21 cellular contexts compared by ENCODE assay signal in genomic region chr14:39318574-39318973, GRCh38.
"Had no signal": no experiment of that assay in that cellular context is flagged by ENCODE, and none has a peak within 500 bp of the region (broad histone marks: within the 10 kb centered on the region; RNA-seq: fewer than 3 reads in every experiment).

No MANE protein-coding gene starts in this region.

- H3K27me3 Mint-ChIP-seq: activated CD4-positive, alpha-beta T cell treated with anti-CD3 and anti-CD28 coated beads, Interleukin-2, amount 10 ng/mL, durations not matched to agents 24 days and 14 days; activated naive CD4-positive, alpha-beta T cell treated with anti-CD3 and anti-CD28 coated beads, Interleukin-2, amount 10 ng/mL, durations not matched to agents 7 days and 5 days; effector memory CD8-positive, alpha-beta T cell; naive thymus-derived CD4-positive, alpha-beta T cell; stimulated activated naive B cell treated with anti-CD40 and anti-IgM and Interleukin-4, amounts not matched to agents 10 μg/mL and 1 μg/mL and 100 μg/mL, for 72 hours had no signal

- H3K27ac ChIP-seq: adrenal gland, gastroesophageal sphincter, heart right ventricle, parathyroid adenoma, sigmoid colon, SK-N-MC, spleen, thoracic aorta, upper lobe of left lung had no signal

- H2AFZ ChIP-seq: parathyroid adenoma had no signal

- H3K4me3 Mint-ChIP-seq: activated CD4-positive, alpha-beta T cell treated with anti-CD3 and anti-CD28 coated beads, Interleukin-2, amount 10 ng/mL, durations not matched to agents 24 days and 14 days; activated CD8-positive, alpha-beta T cell treated with anti-CD3 and anti-CD28 coated beads, Interleukin-2, amount 10 ng/mL, durations not matched to agents 7 days and 5 days; activated naive CD4-positive, alpha-beta T cell treated with anti-CD3 and anti-CD28 coated beads, Interleukin-2, amount 10 ng/mL, durations not matched to agents 7 days and 5 days; effector memory CD8-positive, alpha-beta T cell; naive thymus-derived CD4-positive, alpha-beta T cell; stimulated activated naive B cell treated with anti-CD40 and anti-IgM and Interleukin-4, amounts not matched to agents 10 μg/mL and 1 μg/mL and 100 μg/mL, for 72 hours had no signal

- H3K4me1 ChIP-seq: adrenal gland, gastroesophageal sphincter, heart right ventricle, parathyroid adenoma, sigmoid colon, spleen, upper lobe of left lung had no signal

- ATAC-seq: activated CD8-positive, alpha-beta T cell treated with anti-CD3 and anti-CD28 coated beads, Interleukin-2, amount 10 ng/mL, durations not matched to agents 7 days and 5 days; effector memory CD8-positive, alpha-beta T cell; gastroesophageal sphincter; heart right ventricle; naive thymus-derived CD4-positive, alpha-beta T cell; stimulated activated naive B cell treated with anti-CD40 and anti-IgM and Interleukin-4, amounts not matched to agents 10 μg/mL and 1 μg/mL and 100 μg/mL, for 72 hours had no signal

- H3K27me3 ChIP-seq: adrenal gland, gastroesophageal sphincter, heart right ventricle, sigmoid colon, spleen, upper lobe of left lung had no signal

- DNase-seq: activated CD4-positive, alpha-beta T cell treated with anti-CD3 and anti-CD28 coated beads, Interleukin-2, amount 10 ng/mL, durations not matched to agents 24 days and 14 days; activated CD4-positive, CD25-positive, alpha-beta regulatory T cell; activated CD8-positive, alpha-beta T cell treated with anti-CD3 and anti-CD28 coated beads, Interleukin-2, amount 10 ng/mL, durations not matched to agents 7 days and 5 days; activated effector memory CD4-positive, alpha-beta T cell treated with Interleukin-2 at 50 U/mL for 16 hours; activated naive CD4-positive, alpha-beta T cell treated with anti-CD3 and anti-CD28 coated beads, Interleukin-2, amount 10 ng/mL, durations not matched to agents 7 days and 5 days; activated T-cell treated with anti-CD3 and anti-CD28 coated beads, Interleukin-2, amount 50 U/mL, for 48 hours; adrenal gland; effector memory CD8-positive, alpha-beta T cell; heart right ventricle; mesendoderm; naive thymus-derived CD4-positive, alpha-beta T cell; sigmoid colon; spleen; stimulated activated naive B cell treated with anti-CD40 and anti-IgM and Interleukin-4, amounts not matched to agents 10 μg/mL and 1 μg/mL and 100 μg/mL, for 72 hours; T-helper 1 cell; T-helper 9 cell; upper lobe of left lung had no signal

- H3K9me3 ChIP-seq: gastroesophageal sphincter, heart right ventricle, sigmoid colon, spleen, thoracic aorta, upper lobe of left lung had no signal

- H3K9me3 Mint-ChIP-seq: activated CD4-positive, alpha-beta T cell treated with anti-CD3 and anti-CD28 coated beads, Interleukin-2, amount 10 ng/mL, durations not matched to agents 24 days and 14 days; activated naive CD4-positive, alpha-beta T cell treated with anti-CD3 and anti-CD28 coated beads, Interleukin-2, amount 10 ng/mL, durations not matched to agents 7 days and 5 days; effector memory CD8-positive, alpha-beta T cell; naive thymus-derived CD4-positive, alpha-beta T cell; stimulated activated naive B cell treated with anti-CD40 and anti-IgM and Interleukin-4, amounts not matched to agents 10 μg/mL and 1 μg/mL and 100 μg/mL, for 72 hours had no signal

- H3K4me3 ChIP-seq: adrenal gland, gastroesophageal sphincter, heart right ventricle, sigmoid colon, SK-N-MC, spleen, thoracic aorta, upper lobe of left lung had no signal

- H3K4me1 Mint-ChIP-seq: activated CD4-positive, alpha-beta T cell treated with anti-CD3 and anti-CD28 coated beads, Interleukin-2, amount 10 ng/mL, durations not matched to agents 24 days and 14 days; activated naive CD4-positive, alpha-beta T cell treated with anti-CD3 and anti-CD28 coated beads, Interleukin-2, amount 10 ng/mL, durations not matched to agents 7 days and 5 days; stimulated activated naive B cell treated with anti-CD40 and anti-IgM and Interleukin-4, amounts not matched to agents 10 μg/mL and 1 μg/mL and 100 μg/mL, for 72 hours had no signal

- H3K27ac Mint-ChIP-seq: activated CD4-positive, alpha-beta T cell treated with anti-CD3 and anti-CD28 coated beads, Interleukin-2, amount 10 ng/mL, durations not matched to agents 24 days and 14 days; activated CD8-positive, alpha-beta T cell treated with anti-CD3 and anti-CD28 coated beads, Interleukin-2, amount 10 ng/mL, durations not matched to agents 7 days and 5 days; activated naive CD4-positive, alpha-beta T cell treated with anti-CD3 and anti-CD28 coated beads, Interleukin-2, amount 10 ng/mL, durations not matched to agents 7 days and 5 days; stimulated activated naive B cell treated with anti-CD40 and anti-IgM and Interleukin-4, amounts not matched to agents 10 μg/mL and 1 μg/mL and 100 μg/mL, for 72 hours had no signal

- H3K9ac ChIP-seq: parathyroid adenoma had no signal
